8 cellular contexts compared by ENCODE assay signal in the genomic region with DNA sequence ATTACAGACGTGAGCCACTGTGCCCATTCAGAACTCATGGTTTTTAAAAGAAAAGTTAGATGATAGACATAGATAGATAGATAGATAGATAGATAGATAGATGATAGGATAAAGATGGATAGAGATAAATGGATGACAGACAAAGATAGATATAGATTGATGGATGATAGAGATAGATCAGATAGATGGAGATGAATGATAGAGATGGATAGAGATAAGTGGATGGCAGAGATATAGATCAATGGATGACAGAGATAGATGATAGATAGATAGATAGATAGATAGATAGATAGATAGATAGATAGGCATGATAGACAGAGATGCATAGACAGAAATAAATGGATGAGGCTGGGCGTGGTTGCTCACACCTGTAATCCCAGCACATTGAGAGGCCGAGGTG.
"Had no signal": no experiment of that assay in that cellular context is flagged by ENCODE, and none has a peak within 500 bp of the region (broad histone marks: within the 10 kb centered on the region; RNA-seq: fewer than 3 reads in every experiment).

No MANE protein-coding gene starts in this region.

- H3K27ac Mint-ChIP-seq: GM23338, H9 had no signal

- DNase-seq: H9, HCEC 1CT, IMR-90, KBM-7 had no signal

- H3K4me2 ChIP-seq: GM23338 had no signal

- ATAC-seq: GM23338 had no signal

- H3K4me3 Mint-ChIP-seq: GM23338, H9 had no signal

- H2AFZ ChIP-seq: GM23338 had no signal

- H3K9me3 Mint-ChIP-seq: GM23338, H9 had no signal

- H3K4me3 ChIP-seq: GM23338 had no signal

- FAIRE-seq: H1, H54, HTR-8/SVneo had no signal

- H3K4me1 Mint-ChIP-seq: GM23338, H9 had no signal
